Comparison of ENCODE assay signal across 8 cellular contexts in the genomic region with DNA sequence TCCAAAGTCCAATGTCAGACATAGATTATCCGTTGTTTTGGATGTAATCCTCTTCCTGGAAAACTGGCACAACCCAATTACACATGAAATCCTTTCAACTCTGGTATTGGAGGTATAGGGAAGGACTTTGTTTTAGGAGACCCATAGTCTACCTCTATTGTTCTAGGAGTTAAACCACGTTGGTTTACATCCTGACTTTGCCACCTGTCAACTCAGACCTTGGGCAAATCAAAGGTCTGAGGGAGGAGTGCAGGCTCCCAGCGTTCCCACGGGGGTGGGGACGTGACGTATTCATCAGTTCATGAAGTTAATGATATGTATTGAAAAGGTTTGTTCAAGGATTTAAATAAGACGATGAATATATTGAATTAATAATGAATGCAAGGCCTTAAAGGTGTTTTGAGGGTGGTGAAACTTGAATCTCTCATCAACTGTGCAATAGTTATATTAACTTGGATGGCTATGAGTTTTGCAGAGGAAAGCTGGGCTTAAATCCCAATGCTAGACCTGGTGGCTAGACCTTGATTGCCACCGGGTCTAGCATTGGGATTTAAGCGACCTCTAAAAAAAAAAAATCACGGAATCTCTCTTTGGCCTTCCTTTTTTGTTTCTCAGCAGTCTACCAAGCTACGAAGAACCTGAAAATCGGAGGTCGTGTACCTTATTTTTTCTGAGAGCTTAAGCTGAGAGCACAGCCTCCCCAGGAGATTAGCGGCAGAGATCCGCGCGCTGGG.
DNase-seq lines count a peak whose midpoint lies in the region; ATAC-seq and TF ChIP-seq lines count a peak whose summit lies in the region.

No MANE protein-coding gene starts in this region.

- no peaks in the 10 kb centered on the region for H3K36me3 Mint-ChIP-seq in dendritic cell treated with granulocyte-macrophage colony-stimulating factor and Interleukin-4, amounts not matched to agents 40 ng/mL and 50 ng/mL, for 4 days (ENCODE audit: low read depth)
- H3K36me3 Mint-ChIP-seq in nephron progenitor cell (ENCODE audit: low read depth) = peaks cover 11% of the 10 kb centered on the region

- no peaks in the 10 kb centered on the region for H3K9me3 ChIP-seq in ES-I3 (ENCODE audit: control insufficient read depth, insufficient read depth, low read length)
- H3K9me3 ChIP-seq in KOPT-K1 (ENCODE audit: insufficient read depth, low read length, poor library complexity, severe bottlenecking) = no peaks in the 10 kb centered on the region

- peak overlapping the region; percentile 75 for H3K27ac ChIP-seq in KOPT-K1 (ENCODE audit: low read depth, low read length, poor library complexity, severe bottlenecking)

- peaks cover 29% of the 10 kb centered on the region for H3K4me1 Mint-ChIP-seq in dendritic cell treated with granulocyte-macrophage colony-stimulating factor and Interleukin-4, amounts not matched to agents 40 ng/mL and 50 ng/mL, for 4 days (ENCODE audit: low read depth)
- peaks cover 16% of the 10 kb centered on the region for H3K4me1 Mint-ChIP-seq in nephron progenitor cell

- peak overlapping the region; percentile 71 for H3K27ac Mint-ChIP-seq in dendritic cell treated with granulocyte-macrophage colony-stimulating factor and Interleukin-4, amounts not matched to agents 40 ng/mL and 50 ng/mL, for 4 days
- H3K27ac Mint-ChIP-seq in nephron progenitor cell = peak overlapping the region; percentile 94

- no peaks in the 10 kb centered on the region for H3K4me1 ChIP-seq in ES-I3 (ENCODE audit: insufficient read depth, low read length)

- DNase-seq in nephron progenitor cell (no peak), NCI-H2029 treated with DMSO at 0.1 percent for 48 hours (lab: John Stamatoyannopoulos, UW) (no peak)

- intact Hi-C loops in dendritic cell treated with granulocyte-macrophage colony-stimulating factor and Interleukin-4, amounts not matched to agents 40 ng/mL and 50 ng/mL, for 4 days (cut with micrococcal nuclease) = no loop called here

- H3K9ac ChIP-seq in ES-I3 (ENCODE audit: low read depth, low read length) = peak overlapping the region; percentile 73

- no peak for TF ChIP-seq CTCF in nephron progenitor cell (IDR thresholded peaks at IDR 0.05)

- no peaks in the 10 kb centered on the region for H3K9me3 Mint-ChIP-seq in dendritic cell treated with granulocyte-macrophage colony-stimulating factor and Interleukin-4, amounts not matched to agents 40 ng/mL and 50 ng/mL, for 4 days
- H3K9me3 Mint-ChIP-seq in nephron progenitor cell = no peaks in the 10 kb centered on the region

- peak overlapping the region; percentile 80 for H3K4me3 Mint-ChIP-seq in dendritic cell treated with granulocyte-macrophage colony-stimulating factor and Interleukin-4, amounts not matched to agents 40 ng/mL and 50 ng/mL, for 4 days
- peak overlapping the region; percentile 94 for H3K4me3 Mint-ChIP-seq in nephron progenitor cell

- H3K36me3 ChIP-seq in ES-I3 (ENCODE audit: insufficient read depth, low read length) = no peaks in the 10 kb centered on the region
- H3K36me3 ChIP-seq in KOPT-K1 (ENCODE audit: insufficient read depth, low read length) = no peaks in the 10 kb centered on the region

- ATAC-seq in HG02852 (IDR thresholded peaks at IDR 0.05; ENCODE audit: unreplicated experiment) (no peak), GM19452 (IDR thresholded peaks at IDR 0.05; ENCODE audit: unreplicated experiment) (no peak), HG02678 (IDR thresholded peaks at IDR 0.05; ENCODE audit: unreplicated experiment) (no peak)

- H3K27me3 Mint-ChIP-seq in dendritic cell treated with granulocyte-macrophage colony-stimulating factor and Interleukin-4, amounts not matched to agents 40 ng/mL and 50 ng/mL, for 4 days = no peaks in the 10 kb centered on the region
- H3K27me3 Mint-ChIP-seq in nephron progenitor cell (ENCODE audit: low read depth, poor library complexity) = peaks cover 3% of the 10 kb centered on the region
